Comparison of ENCODE assay signal across 11 cellular contexts in the genomic region with DNA sequence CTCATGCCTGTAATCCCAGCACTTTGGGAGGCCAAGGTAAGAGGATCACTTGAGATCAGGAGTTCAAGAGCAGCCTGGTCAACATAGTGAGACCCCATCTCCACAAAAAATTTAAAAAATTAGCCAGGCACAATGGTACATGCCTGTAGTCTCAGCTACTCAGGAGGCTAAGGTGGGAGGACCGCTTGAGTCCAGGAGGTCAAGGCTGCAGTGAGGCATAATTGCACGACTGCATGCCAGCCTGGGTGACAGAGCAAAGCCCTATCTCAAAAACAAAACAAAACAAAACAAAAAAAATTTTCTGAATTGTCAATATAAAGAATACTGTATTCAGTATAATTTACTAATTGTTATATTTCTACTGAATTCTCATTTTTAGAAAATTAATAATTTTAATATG.
"Had no signal": no experiment of that assay in that cellular context is flagged by ENCODE, and none has a peak within 500 bp of the region (broad histone marks: within the 10 kb centered on the region; RNA-seq: fewer than 3 reads in every experiment).

No MANE protein-coding gene starts in this region.

- FAIRE-seq: H1, H54 had no signal

- H3K4me3 ChIP-seq: GM23248, GM23338, HAP-1 had no signal

- H2AFZ ChIP-seq: GM23248, GM23338 had no signal

- H3K9me3 ChIP-seq: HAP-1 had no signal

- H3K4me2 ChIP-seq: GM23338 had no signal

- DNase-seq: GM23248, GOT3, H7, H9, HCEC 1CT, HFFc6 had no signal

- H3K9ac ChIP-seq: GM23248 had no signal

- H3K27ac ChIP-seq: GM23248 had no signal

- ATAC-seq: GM23338, HCT116 had no signal

- H3K36me3 ChIP-seq: HAP-1 had no signal

- H3K4me1 ChIP-seq: HAP-1 had no signal
